In the genomic region with DNA sequence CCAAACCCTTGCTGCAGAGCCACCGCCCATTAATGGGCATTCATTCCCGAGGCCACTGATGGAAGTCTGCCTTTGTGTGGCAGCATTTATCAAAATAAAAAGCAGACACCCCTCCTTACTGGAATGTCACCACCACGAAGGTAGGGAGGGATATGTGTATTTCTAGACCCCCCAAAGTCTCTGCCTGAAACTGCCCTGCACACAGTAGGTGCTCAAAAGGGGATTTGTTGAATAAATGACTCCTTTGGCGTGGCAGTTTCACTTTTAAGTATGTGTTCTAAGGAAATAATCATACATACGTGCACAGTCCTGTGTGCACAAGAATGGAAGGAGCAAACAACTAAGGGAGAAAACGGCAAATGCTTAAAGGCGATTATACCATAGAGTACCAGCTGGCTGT, we compare ENCODE assay signal across 9 cellular contexts. TPM values are rescaled to one million over a fixed set of nuclear protein-coding genes. Genes with fewer than 3 reads are reported as not detected.
A peak's percentile ranks its signal among the peaks of the same experiment; 100 is the strongest.
DNase-seq lines count a peak whose midpoint lies in the region; ATAC-seq and TF ChIP-seq lines count a peak whose summit lies in the region.
"Had no signal": no experiment of that assay in that cellular context is flagged by ENCODE, and none has a peak within 500 bp of the region (broad histone marks: within the 10 kb centered on the region; RNA-seq: fewer than 3 reads in every experiment).

No MANE protein-coding gene starts in this region.

- H3K4me1 Mint-ChIP-seq in activated naive CD4-positive, alpha-beta T cell treated with anti-CD3 and anti-CD28 coated beads, Interleukin-2, amount 10 ng/mL, durations not matched to agents 7 days and 5 days: peaks cover 26% of the 10 kb centered on the region

- H3K27ac ChIP-seq in lower lobe of right lung: peak overlapping the region; percentile 89
- peak overlapping the region; percentile 87 to 93 (median 90) for H3K27ac ChIP-seq in upper lobe of left lung

- CTCF ChIA-PET in activated naive CD4-positive, alpha-beta T cell treated with anti-CD3 and anti-CD28 coated beads, Interleukin-2, amount 10 ng/mL, durations not matched to agents 7 days and 5 days (lab: Charles Lee): no interaction called here

- H3K9me3 ChIP-seq in lower lobe of right lung (no peaks in the 10 kb centered on the region), upper lobe of left lung (no peaks in the 10 kb centered on the region)

- H3K4me3 Mint-ChIP-seq in activated naive CD4-positive, alpha-beta T cell treated with anti-CD3 and anti-CD28 coated beads, Interleukin-2, amount 10 ng/mL, durations not matched to agents 7 days and 5 days: peak overlapping the region; percentile 96

- no peaks in the 10 kb centered on the region for H3K27me3 Mint-ChIP-seq in activated naive CD4-positive, alpha-beta T cell treated with anti-CD3 and anti-CD28 coated beads, Interleukin-2, amount 10 ng/mL, durations not matched to agents 7 days and 5 days

- peaks cover 10% of the 10 kb centered on the region for H3K36me3 Mint-ChIP-seq in activated naive CD4-positive, alpha-beta T cell treated with anti-CD3 and anti-CD28 coated beads, Interleukin-2, amount 10 ng/mL, durations not matched to agents 7 days and 5 days

- H3K36me3 ChIP-seq in lower lobe of right lung (no peaks in the 10 kb centered on the region), upper lobe of left lung (no peaks in the 10 kb centered on the region)

- intact Hi-C loops in lower lobe of right lung (cut with DNase I) (no loop called here), sciatic nerve (cut with DNase I) (no loop called here)

- H3K27me3 ChIP-seq in lower lobe of right lung (ENCODE audit: low read depth): no peaks in the 10 kb centered on the region
- no peaks in the 10 kb centered on the region for H3K27me3 ChIP-seq in upper lobe of left lung

- TF ChIP-seq CTCF in astrocyte of the spinal cord (IDR thresholded peaks at IDR 0.05; ENCODE audit: low read depth, low read length) (no peak), lower lobe of right lung (IDR thresholded peaks at IDR 0.05) (no peak), upper lobe of left lung (IDR thresholded peaks at IDR 0.05) (no peak)

- H3K4me3 ChIP-seq in astrocyte of the spinal cord (ENCODE audit: low read depth, low read length): peak overlapping the region; percentile 54
- peak overlapping the region; percentile 62 for H3K4me3 ChIP-seq in lower lobe of right lung
- H3K4me3 ChIP-seq in upper lobe of left lung: peak overlapping the region in 3 of 4 donors; percentile 52 to 60 (median 58)

- DNase-seq in activated naive CD4-positive, alpha-beta T cell treated with anti-CD3 and anti-CD28 coated beads, Interleukin-2, amount 10 ng/mL, durations not matched to agents 7 days and 5 days: no peak
- no peak for DNase-seq in activated naive CD4-positive, alpha-beta T cell treated with anti-CD3 and anti-CD28 coated beads, Interleukin-2, amount 50 U/mL, for 16 hours
- DNase-seq in astrocyte of the spinal cord (ENCODE audit: low read depth, low spot score) (no peak), lower lobe of right lung (no peak), upper lobe of left lung (no peak), AG08396 (ENCODE audit: low spot score) (no peak), sciatic nerve (ENCODE audit: low spot score) (no peak)

- WGBS in upper lobe of left lung, 2 donors: 50 to 80% methylated on average over 4 to 7 of the region's 7 CpGs

- H3K4me1 ChIP-seq in lower lobe of right lung (no peaks in the 10 kb centered on the region), upper lobe of left lung (peaks cover 0 to 4% (median 1%) of the 10 kb centered on the region in 4 donors)

- no peaks in the 10 kb centered on the region for H3K9me3 Mint-ChIP-seq in activated naive CD4-positive, alpha-beta T cell treated with anti-CD3 and anti-CD28 coated beads, Interleukin-2, amount 10 ng/mL, durations not matched to agents 7 days and 5 days

- no peak for TF ChIP-seq POLR2A in upper lobe of left lung (IDR thresholded peaks at IDR 0.05)

- in situ Hi-C loops in astrocyte of the spinal cord (cut with HindIII; ENCODE audit: low sequenced_read_pairs): no loop called here

- ATAC-seq in lower lobe of right lung: no peak
- no peak for ATAC-seq in upper lobe of left lung (ENCODE audit: low FRiP score in 2 of 2)
- no peak for ATAC-seq in sciatic nerve
- no peak for ATAC-seq in GM18861 (IDR thresholded peaks at IDR 0.05; ENCODE audit: unreplicated experiment)

- TF ChIP-seq EP300 in upper lobe of left lung (IDR thresholded peaks at IDR 0.05): no peak

- peak overlapping the region; percentile 98 for H3K27ac Mint-ChIP-seq in activated naive CD4-positive, alpha-beta T cell treated with anti-CD3 and anti-CD28 coated beads, Interleukin-2, amount 10 ng/mL, durations not matched to agents 7 days and 5 days

RNA-seq across cellular contexts. Expression of a gene that starts 23.6 kb away (rescaled TPM):
- total RNA-seq in lower lobe of right lung (0.95 TPM), upper lobe of left lung (1 to 10 TPM in 4 of 6 donors, not detected in 2; 1.1 to 2.1 (median 2.0) TPM), sciatic nerve (not detected)
- total RNA-seq: T-helper 1 cell treated with Interleukin-12 subunit alpha and Interleukin-12 subunit beta and Interleukin-4 antibody, amounts not matched to agents 30 ng/mL and 1 ng/mL, for 36 hours had no signal

RNA-seq across cellular contexts. Expression of a gene that starts 41.4 kb away (rescaled TPM):
- total RNA-seq in lower lobe of right lung (3.5 TPM), upper lobe of left lung (1 to 10 TPM; 1.2 to 7.3 (median 6.0) TPM), sciatic nerve (5.3 TPM)

RNA-seq across cellular contexts. Expression of a gene that starts 48.5 kb away (rescaled TPM):
- 1.2 TPM for total RNA-seq in lower lobe of right lung
- total RNA-seq in upper lobe of left lung: 1 to 10 TPM in 4 of 6 donors, under 1 TPM in 1, not detected in 1; 0.49 to 3.1 (median 1.6) TPM
- total RNA-seq in sciatic nerve: 0.76 TPM
- total RNA-seq: T-helper 1 cell treated with Interleukin-12 subunit alpha and Interleukin-12 subunit beta and Interleukin-4 antibody, amounts not matched to agents 30 ng/mL and 1 ng/mL, for 36 hours had no signal

RNA-seq across cellular contexts. Expression of a gene that starts 54.3 kb away (rescaled TPM):
- total RNA-seq in lower lobe of right lung: 40.3 TPM
- total RNA-seq in upper lobe of left lung: 10 to 100 TPM; 11.7 to 46.0 (median 33.9) TPM
- total RNA-seq in sciatic nerve: 14.4 TPM
